In genomic region chr5:96896285-96896711, GRCh38 we compare ENCODE assay signal across 8 cellular contexts. TPM values are rescaled to one million over a fixed set of nuclear protein-coding genes. Genes with fewer than 3 reads are reported as not detected.
DNase-seq lines count a peak whose midpoint lies in the region; ATAC-seq and TF ChIP-seq lines count a peak whose summit lies in the region.

No MANE protein-coding gene starts in this region.

- H3K27ac ChIP-seq in neuronal stem cell (replicated peaks; ENCODE audit: low read length) (no peak overlapping the region), smooth muscle cell (ENCODE audit: low read depth) (no peak overlapping the region)

- H2AK5ac ChIP-seq in neuronal stem cell (ENCODE audit: low read depth, low read length), result no peak overlapping the region

- H3K9ac ChIP-seq in neuronal stem cell (ENCODE audit: low read depth, low read length, poor library complexity), result no peak overlapping the region
- H3K9ac ChIP-seq in smooth muscle cell (ENCODE audit: low read depth), result no peak overlapping the region

- H3K4me2 ChIP-seq in neuronal stem cell (ENCODE audit: insufficient read depth, low read length, poor library complexity, severe bottlenecking) (no peak overlapping the region), smooth muscle cell (no peak overlapping the region)

- H4K91ac ChIP-seq in neuronal stem cell (ENCODE audit: low read depth, low read length, poor library complexity), result no peak overlapping the region

- no peak overlapping the region for H3K4ac ChIP-seq in neuronal stem cell (ENCODE audit: low read length)

- no peaks in the 10 kb centered on the region for H3K27me3 ChIP-seq in neuronal stem cell (ENCODE audit: control insufficient read depth in 3 of 3, insufficient read depth in 3 of 3, low read depth in 1 of 3, low read length in 3 of 3)
- H3K27me3 ChIP-seq in smooth muscle cell (ENCODE audit: low read depth), result no peaks in the 10 kb centered on the region

- DNase-seq in T-helper 1 cell (peak in 3 of 5 donors; percentile 22 to 77 (median 40)), neuronal stem cell (ENCODE audit: low spot score) (no peak), amygdala (lab: John Stamatoyannopoulos, UW) (no peak), smooth muscle cell (lab: John Stamatoyannopoulos, UW; ENCODE audit: unreplicated experiment) (no peak), NCI-H2171 (lab: John Stamatoyannopoulos, UW) (no peak)
- peak; percentile 50 for DNase-seq in stimulated activated CD4-positive, alpha-beta T cell treated with anti-CD3 and anti-CD28 coated beads, Interleukin-15, amount 100 ng/mL, for 24 hours

- H3K4me3 ChIP-seq in neuronal stem cell (ENCODE audit: low read length in 2 of 2) (no peak overlapping the region), smooth muscle cell (no peak overlapping the region)

- no peaks in the 10 kb centered on the region for H3K79me1 ChIP-seq in neuronal stem cell (ENCODE audit: low read depth, low read length)

- ATAC-seq in GM19035 (IDR thresholded peaks at IDR 0.05; ENCODE audit: unreplicated experiment), result peak; percentile 87
- ATAC-seq in HG02852 (IDR thresholded peaks at IDR 0.05; ENCODE audit: unreplicated experiment), result peak; percentile 59

- no peak for TF ChIP-seq CTCF in smooth muscle cell (IDR thresholded peaks at IDR 0.05; ENCODE audit: borderline replicate concordance, insufficient read depth, poor library complexity, severe bottlenecking)

- H3K18ac ChIP-seq in neuronal stem cell (ENCODE audit: low read length), result no peak overlapping the region

- no peaks in the 10 kb centered on the region for H3K79me2 ChIP-seq in smooth muscle cell (ENCODE audit: low read depth)

- no peak overlapping the region for H3K14ac ChIP-seq in neuronal stem cell (ENCODE audit: low read length)

- no peak overlapping the region for H4K8ac ChIP-seq in neuronal stem cell (ENCODE audit: low read depth, low read length)

- H2BK120ac ChIP-seq in neuronal stem cell (ENCODE audit: low read depth, low read length), result no peak overlapping the region

- no peak overlapping the region for H3K23ac ChIP-seq in neuronal stem cell (ENCODE audit: low read depth, low read length, poor library complexity)

- H2BK5ac ChIP-seq in neuronal stem cell (ENCODE audit: low read length), result no peak overlapping the region

- H4K20me1 ChIP-seq in smooth muscle cell (ENCODE audit: low read depth), result no peaks in the 10 kb centered on the region

- no peaks in the 10 kb centered on the region for H3F3A ChIP-seq in smooth muscle cell (ENCODE audit: low read depth)

- H3K9me3 ChIP-seq in neuronal stem cell (replicated peaks in 1 of 2; ENCODE audit: control insufficient read depth in 2 of 2, insufficient read depth in 1 of 2, low read depth in 1 of 2, low read length in 2 of 2), result no peaks in the 10 kb centered on the region
- H3K9me3 ChIP-seq in smooth muscle cell (replicated peaks; ENCODE audit: low read depth), result no peaks in the 10 kb centered on the region

- H3K4me1 ChIP-seq in neuronal stem cell (ENCODE audit: control insufficient read depth in 2 of 2, insufficient read depth in 1 of 2, low read depth in 1 of 2, low read length in 2 of 2) (no peaks in the 10 kb centered on the region), smooth muscle cell (ENCODE audit: low read depth) (peaks cover 4% of the 10 kb centered on the region)

- WGBS in neuronal stem cell (ENCODE audit: extremely low coverage in 2 of 2, insufficient read length in 2 of 2, insufficient replicate concordance in 1 of 2), 2 donors, result 100% methylated on average over 1 of the region's 4 CpGs; no CpG with 5 or more reads in 1 of the 2 donors
- WGBS in smooth muscle cell (ENCODE audit: low lambda C conversion rate), result 97% methylated on average over 4 of the region's 4 CpGs

- no peak overlapping the region for H2AFZ ChIP-seq in neuronal stem cell (ENCODE audit: low read length)
- H2AFZ ChIP-seq in smooth muscle cell (ENCODE audit: low read depth), result no peak overlapping the region

- no peak overlapping the region for H2BK15ac ChIP-seq in neuronal stem cell (ENCODE audit: low read length)

- H2BK12ac ChIP-seq in neuronal stem cell (ENCODE audit: low read length), result no peak overlapping the region

- H3K36me3 ChIP-seq in neuronal stem cell (replicated peaks in 1 of 2; ENCODE audit: control insufficient read depth in 2 of 2, insufficient read depth in 2 of 2, low read length in 2 of 2), result no peaks in the 10 kb centered on the region
- no peaks in the 10 kb centered on the region for H3K36me3 ChIP-seq in smooth muscle cell (ENCODE audit: low read depth)

RNA-seq across cellular contexts. Expression of gene ERAP2, which starts 20.0 kb away (rescaled TPM):
- not detected for polyA plus RNA-seq in neuronal stem cell (2013, experiment 1 of 2)
- not detected for polyA plus RNA-seq in neuronal stem cell (2013, experiment 2 of 2)
- total RNA-seq in smooth muscle cell, result 0.72 and 2.2 TPM in 2 replicates
- polyA plus RNA-seq in smooth muscle cell, result 0.82 TPM in 1 of 2 replicates, not detected in the other

RNA-seq across cellular contexts. Expression of gene LNPEP, which starts 39.6 kb away (rescaled TPM):
- polyA plus RNA-seq in neuronal stem cell (2013, experiment 1 of 2), result 2.2 TPM
- polyA plus RNA-seq in neuronal stem cell (2013, experiment 2 of 2), result 2.7 TPM
- 24.3 and 28.0 TPM in 2 replicates for total RNA-seq in smooth muscle cell
- polyA plus RNA-seq in smooth muscle cell, result 2.3 and 3.5 TPM in 2 replicates

Comparison
In these comparisons a context has a peak if more than half of its experiments do, and no peak if none do; other contexts are left out.
1. DNase-seq: peak in T-helper 1 cell (3 of 5) and stimulated activated CD4-positive, alpha-beta T cell treated with anti-CD3 and anti-CD28 coated beads, Interleukin-15, amount 100 ng/mL, for 24 hours (single experiment); none in neuronal stem cell (single experiment), amygdala (0 of 56), smooth muscle cell (single experiment) and NCI-H2171 (single experiment).